In genomic region chr6:70852667-70853246, GRCh38 we compare ENCODE assay signal across 2 cellular contexts.
A peak's percentile ranks its signal among the peaks of the same experiment; 100 is the strongest.
TF ChIP-seq lines count a peak whose summit lies in the region.

No MANE protein-coding gene starts in this region.

TF ChIP-seq in IMR-90, 13 proteins besides CTCF, POLR2A, EP300 and RAD21:
- TF ChIP-seq RCOR1 (IDR thresholded peaks at IDR 0.05; ENCODE audit: insufficient replicate concordance, low read length) (no peak), CEBPB (IDR thresholded peaks at IDR 0.05; ENCODE audit: low read depth, low read length) (no peak)
TF ChIP-seq in IMR-90: peak in this region for 0.

TF ChIP-seq in K562, 482 proteins besides CTCF, POLR2A, EP300 and RAD21:
- TF ChIP-seq ZBTB40 (IDR thresholded peaks at IDR 0.05) (peak; percentile 92), ZBTB40 (CRISPR knock-in tag; IDR thresholded peaks at IDR 0.05) (peak; percentile 84), TRIM25 (IDR thresholded peaks at IDR 0.05; ENCODE audit: borderline replicate concordance) (no peak), SMAD1 (IDR thresholded peaks at IDR 0.05; ENCODE audit: low read depth, low read length, partially characterized antibody) (no peak)
TF ChIP-seq in K562: peak in this region for 1.
